In genomic region chr10:102435529-102436233, GRCh38 we compare ENCODE assay signal across 9 cellular contexts. TPM values are rescaled to one million over a fixed set of nuclear protein-coding genes. Genes with fewer than 3 reads are reported as not detected.
A peak's percentile ranks its signal among the peaks of the same experiment; 100 is the strongest.
DNase-seq lines count a peak whose midpoint lies in the region; ATAC-seq and TF ChIP-seq lines count a peak whose summit lies in the region.
"Had no signal": no experiment of that assay in that cellular context is flagged by ENCODE, and none has a peak within 500 bp of the region (broad histone marks: within the 10 kb centered on the region; RNA-seq: fewer than 3 reads in every experiment).

No MANE protein-coding gene starts in this region.

- no peak overlapping the region for H2BK12ac ChIP-seq in neuronal stem cell (ENCODE audit: low read length)

- H3K4me3 ChIP-seq in CD4-positive, alpha-beta memory T cell (ENCODE audit: low read length in 2 of 2), result peak overlapping the region; percentile 42 to 54
- H3K4me3 ChIP-seq in MG63 (peak overlapping the region; percentile 30), brain microvascular endothelial cell (ENCODE audit: low read depth, low read length) (peak overlapping the region; percentile 34), neuronal stem cell (ENCODE audit: low read length in 2 of 2) (no peak overlapping the region)

- no peak overlapping the region for H3K14ac ChIP-seq in neuronal stem cell (ENCODE audit: low read length)

- no peak overlapping the region for H2BK15ac ChIP-seq in neuronal stem cell (ENCODE audit: low read length)

- no peaks in the 10 kb centered on the region for H3K27me3 Mint-ChIP-seq in CD4-positive, alpha-beta memory T cell

- no peak overlapping the region for H3K18ac ChIP-seq in neuronal stem cell (ENCODE audit: low read length)

- no peak for TF ChIP-seq CTCF in brain microvascular endothelial cell (IDR thresholded peaks at IDR 0.05; ENCODE audit: low read depth, low read length, missing control alignments)

- CTCF ChIA-PET in CD4-positive, alpha-beta memory T cell (lab: Charles Lee; ENCODE audit: partially characterized antibody), result interaction anchor here (0.8 to 5.9 kb wide), 6 partner anchors 13 to 43 kb away, joined by 3 to 42 read pairs (median 6); partner anchors contain the start of genes C10orf95 and FBXL15

- no peak overlapping the region for H3K23ac ChIP-seq in neuronal stem cell (ENCODE audit: low read depth, low read length, poor library complexity)

- DNase-seq in CD4-positive, alpha-beta memory T cell, result peak in 3 of 5 donors; percentile 15 to 54 (median 26)
- DNase-seq in MG63 (no peak), brain microvascular endothelial cell (no peak), neuronal stem cell (ENCODE audit: low spot score) (no peak), midbrain (lab: John Stamatoyannopoulos, UW) (no peak), AG20443 (ENCODE audit: low spot score) (no peak), T-helper 9 cell (no peak)

- H3K4me1 ChIP-seq in CD4-positive, alpha-beta memory T cell (ENCODE audit: insufficient read depth, low read length), result peaks cover 62% of the 10 kb centered on the region
- peaks cover 11 to 27% of the 10 kb centered on the region in 2 donors for H3K4me1 ChIP-seq in neuronal stem cell (ENCODE audit: control insufficient read depth in 2 of 2, insufficient read depth in 1 of 2, low read depth in 1 of 2, low read length in 2 of 2)

- peak overlapping the region; percentile 82 to 94 (median 87) for H3K4me3 Mint-ChIP-seq in CD4-positive, alpha-beta memory T cell

- no peak overlapping the region for H3K4me2 ChIP-seq in neuronal stem cell (ENCODE audit: insufficient read depth, low read length, poor library complexity, severe bottlenecking)

- H2AK5ac ChIP-seq in neuronal stem cell (ENCODE audit: low read depth, low read length), result no peak overlapping the region

- peak overlapping the region; percentile 87 for H2AFZ ChIP-seq in neuronal stem cell (ENCODE audit: low read length)

- no CpG with 5 or more reads among the region's 14 CpGs for WGBS in neuronal stem cell (ENCODE audit: extremely low coverage in 2 of 2, insufficient read length in 2 of 2, insufficient replicate concordance in 1 of 2), 2 donors

- intact Hi-C loops in CD4-positive, alpha-beta memory T cell (cut with micrococcal nuclease), result loop anchor here (1.0 kb wide), 1 partner anchor 14 kb away; no protein-coding TSS in a partner anchor

- no peak overlapping the region for H4K91ac ChIP-seq in neuronal stem cell (ENCODE audit: low read depth, low read length, poor library complexity)

- H3K79me1 ChIP-seq in neuronal stem cell (ENCODE audit: low read depth, low read length), result no peaks in the 10 kb centered on the region

- H2BK5ac ChIP-seq in neuronal stem cell (ENCODE audit: low read length), result no peak overlapping the region

- H3K4ac ChIP-seq in neuronal stem cell (ENCODE audit: low read length), result no peak overlapping the region

- H4K8ac ChIP-seq in neuronal stem cell (ENCODE audit: low read depth, low read length), result no peak overlapping the region

- H2BK120ac ChIP-seq in neuronal stem cell (ENCODE audit: low read depth, low read length), result no peak overlapping the region

- no peaks in the 10 kb centered on the region for H3K27me3 ChIP-seq in CD4-positive, alpha-beta memory T cell (ENCODE audit: insufficient read depth, low read length)
- no peaks in the 10 kb centered on the region for H3K27me3 ChIP-seq in MG63
- no peaks in the 10 kb centered on the region for H3K27me3 ChIP-seq in brain microvascular endothelial cell (replicated peaks)
- peaks cover 0 to 15% (median 0%) of the 10 kb centered on the region in 3 experiments for H3K27me3 ChIP-seq in neuronal stem cell (ENCODE audit: control insufficient read depth in 3 of 3, insufficient read depth in 3 of 3, low read depth in 1 of 3, low read length in 3 of 3)

- peak overlapping the region; percentile 87 to 98 (median 95) for H3K27ac Mint-ChIP-seq in CD4-positive, alpha-beta memory T cell

- peaks cover 0 to 13% of the 10 kb centered on the region in 2 donors for H3K36me3 Mint-ChIP-seq in CD4-positive, alpha-beta memory T cell

- H3K36me3 ChIP-seq in CD4-positive, alpha-beta memory T cell (ENCODE audit: insufficient read depth, low read length), result no peaks in the 10 kb centered on the region
- peaks cover 4% of the 10 kb centered on the region; the same call in 1 of the 2 replicates for H3K36me3 ChIP-seq in MG63
- no peaks in the 10 kb centered on the region for H3K36me3 ChIP-seq in brain microvascular endothelial cell (replicated peaks)
- H3K36me3 ChIP-seq in neuronal stem cell (replicated peaks in 1 of 2; ENCODE audit: control insufficient read depth in 2 of 2, insufficient read depth in 2 of 2, low read length in 2 of 2), result peaks cover 0 to 3% of the 10 kb centered on the region in 2 donors

- H3K9ac ChIP-seq in neuronal stem cell (ENCODE audit: low read depth, low read length, poor library complexity), result no peak overlapping the region

- peak overlapping the region; percentile 79 for H3K27ac ChIP-seq in CD4-positive, alpha-beta memory T cell (ENCODE audit: low read depth, low read length)
- H3K27ac ChIP-seq in brain microvascular endothelial cell (no peak overlapping the region), neuronal stem cell (replicated peaks; ENCODE audit: low read length) (no peak overlapping the region)

- ATAC-seq in GM21381 (IDR thresholded peaks at IDR 0.05; ENCODE audit: unreplicated experiment), result no peak

- H3K4me1 Mint-ChIP-seq in CD4-positive, alpha-beta memory T cell, result peaks cover 30 to 65% (median 47%) of the 10 kb centered on the region in 4 donors

- peaks cover 0 to 2% (median 0%) of the 10 kb centered on the region in 8 donors for H3K9me3 Mint-ChIP-seq in CD4-positive, alpha-beta memory T cell

- no peaks in the 10 kb centered on the region for H3K9me3 ChIP-seq in CD4-positive, alpha-beta memory T cell (ENCODE audit: control insufficient read depth in 1 of 2, low read length in 2 of 2)
- no peaks in the 10 kb centered on the region for H3K9me3 ChIP-seq in MG63
- H3K9me3 ChIP-seq in neuronal stem cell (replicated peaks in 1 of 2; ENCODE audit: control insufficient read depth in 2 of 2, insufficient read depth in 1 of 2, low read depth in 1 of 2, low read length in 2 of 2), result peaks cover 0 to 2% of the 10 kb centered on the region in 2 donors

- POLR2A ChIA-PET in CD4-positive, alpha-beta memory T cell (lab: Charles Lee; ENCODE audit: partially characterized antibody), result interaction anchor here (0.8 to 9.9 kb wide), 10 partner anchors 12 to 209 kb away, joined by 3 to 198 read pairs (median 4); partner anchors contain the start of genes ACTR1A, C10orf95, FBXL15 and NFKB2

- in situ Hi-C loops in brain microvascular endothelial cell (cut with HindIII; ENCODE audit: low pct_ligation_motif_present, low sequenced_read_pairs), result no loop called here

RNA-seq across cellular contexts. Expression of gene CUEDC2, which starts 3.3 kb away (rescaled TPM):
- total RNA-seq in CD4-positive, alpha-beta memory T cell, result 10 to 100 TPM; 27.2 to 30.8 TPM
- polyA plus RNA-seq in CD4-positive, alpha-beta memory T cell, result 10 to 100 TPM; 52.0 to 57.5 TPM
- 92.1 and 151 TPM in 2 replicates for total RNA-seq in MG63 (2014; rRNA removed; shearing (Covaris generic); ENCODE audit: low replicate concordance)
- polyA plus RNA-seq in neuronal stem cell (2013, experiment 1 of 2), result 114 TPM
- polyA plus RNA-seq in neuronal stem cell (2013, experiment 2 of 2), result 113 TPM

RNA-seq across cellular contexts. Expression of gene FBXL15, which starts 15.0 kb away (rescaled TPM):
- 10 to 100 TPM; 21.1 to 24.1 TPM for total RNA-seq in CD4-positive, alpha-beta memory T cell
- 10 to 100 TPM; 27.5 to 44.5 TPM for polyA plus RNA-seq in CD4-positive, alpha-beta memory T cell
- 10.7 and 11.2 TPM in 2 replicates for total RNA-seq in MG63 (2014; rRNA removed; shearing (Covaris generic); ENCODE audit: low replicate concordance)
- 4.7 TPM for polyA plus RNA-seq in neuronal stem cell (2013, experiment 1 of 2)
- polyA plus RNA-seq in neuronal stem cell (2013, experiment 2 of 2), result 4.8 TPM

RNA-seq across cellular contexts. Expression of gene C10orf95, which starts 15.7 kb away (rescaled TPM):
- total RNA-seq in CD4-positive, alpha-beta memory T cell, result 1 to 10 TPM in 1 of 2 experiments, under 1 TPM in 1; 0.89 to 1.6 TPM
- under 1 TPM; 0.41 to 0.42 TPM for polyA plus RNA-seq in CD4-positive, alpha-beta memory T cell
- not detected in 2 replicates for total RNA-seq in MG63 (2014; rRNA removed; shearing (Covaris generic); ENCODE audit: low replicate concordance)
- 0.10 TPM for polyA plus RNA-seq in neuronal stem cell (2013, experiment 1 of 2)
- 0.18 TPM for polyA plus RNA-seq in neuronal stem cell (2013, experiment 2 of 2)
- total RNA-seq: dermis microvascular lymphatic vessel endothelial cell had no signal

RNA-seq across cellular contexts. Expression of gene PSD, which starts 17.1 kb away (rescaled TPM):
- 1 to 10 TPM; 4.9 to 5.4 TPM for total RNA-seq in CD4-positive, alpha-beta memory T cell
- polyA plus RNA-seq in CD4-positive, alpha-beta memory T cell, result 1 to 10 TPM; 2.1 to 2.7 TPM
- not detected in 2 replicates for total RNA-seq in MG63 (2014; rRNA removed; shearing (Covaris generic); ENCODE audit: low replicate concordance)
- polyA plus RNA-seq in neuronal stem cell (2013, experiment 1 of 2), result 2.4 TPM
- 1.9 TPM for polyA plus RNA-seq in neuronal stem cell (2013, experiment 2 of 2)

RNA-seq across cellular contexts. Expression of gene NFKB2, which starts 40.2 kb away (rescaled TPM):
- 100 to 1,000 TPM; 146 to 147 TPM for total RNA-seq in CD4-positive, alpha-beta memory T cell
- 10 to 100 TPM in 1 of 2 donors, 1 to 10 TPM in 1; 6.6 to 25.2 TPM for polyA plus RNA-seq in CD4-positive, alpha-beta memory T cell
- total RNA-seq in MG63 (2014; rRNA removed; shearing (Covaris generic); ENCODE audit: low replicate concordance), result 15.8 and 22.7 TPM in 2 replicates
- polyA plus RNA-seq in neuronal stem cell (2013, experiment 1 of 2), result 7.6 TPM
- polyA plus RNA-seq in neuronal stem cell (2013, experiment 2 of 2), result 8.2 TPM

Comparison
In these comparisons a context has a peak if more than half of its experiments do, and no peak if none do; other contexts are left out.
1. DNase-seq: peak in CD4-positive, alpha-beta memory T cell (3 of 5); none in MG63 (single experiment), brain microvascular endothelial cell (single experiment), neuronal stem cell (single experiment), midbrain (single experiment), AG20443 (single experiment) and T-helper 9 cell (single experiment).
2. H3K4me3 ChIP-seq: peak in CD4-positive, alpha-beta memory T cell (2 of 2), MG63 (single experiment) and brain microvascular endothelial cell (single experiment); none in neuronal stem cell (0 of 2).